1 cellular context compared by ENCODE assay signal in genomic region chr14:69808919-69809808, GRCh38.
A peak's percentile ranks its signal among the peaks of the same experiment; 100 is the strongest.
TF ChIP-seq lines count a peak whose summit lies in the region.

No MANE protein-coding gene starts in this region.

TF ChIP-seq in HepG2, 621 proteins besides CTCF, POLR2A, EP300 and RAD21 (continued from another document and continues in another):
- TF ChIP-seq PBX2 (CRISPR knock-in tag; IDR thresholded peaks at IDR 0.05) (no peak), CREB1 (IDR thresholded peaks at IDR 0.05) (no peak), CREB1 (CRISPR knock-in tag; IDR thresholded peaks at IDR 0.05) (peak; percentile 80; the same call in 1 of the 2 replicates), U2AF2 (IDR thresholded peaks at IDR 0.05; ENCODE audit: low read depth, low read length) (no peak), ZBTB8A (CRISPR knock-in tag; IDR thresholded peaks at IDR 0.05; ENCODE audit: borderline replicate concordance, low read depth) (no peak), ZSCAN29 (CRISPR knock-in tag; conservative IDR thresholded peaks at IDR 0.05) (no peak), BCLAF1 (IDR thresholded peaks at IDR 0.05) (no peak), RORA (CRISPR knock-in tag; IDR thresholded peaks at IDR 0.05) (0 out of 2 replicates have a peak, but pooled peaks have one; percentile 19), ATF1 (CRISPR knock-in tag; IDR thresholded peaks at IDR 0.05) (peak; percentile 59; the same call in 1 of the 2 replicates), CREB3 (CRISPR knock-in tag; IDR thresholded peaks at IDR 0.05) (no peak), ZNF570 (CRISPR knock-in tag; IDR thresholded peaks at IDR 0.05; ENCODE audit: borderline replicate concordance) (no peak), ZNF354B (CRISPR knock-in tag; IDR thresholded peaks at IDR 0.05) (no peak), TGIF2 (CRISPR knock-in tag; IDR thresholded peaks at IDR 0.05) (no peak), KAT2B (IDR thresholded peaks at IDR 0.05; ENCODE audit: borderline replicate concordance, low read depth, low read length) (peak; percentile 52; the same call in 1 of the 2 replicates), SRY (CRISPR knock-in tag; IDR thresholded peaks at IDR 0.05) (no peak), JUNB (CRISPR knock-in tag; IDR thresholded peaks at IDR 0.05; ENCODE audit: borderline replicate concordance) (no peak), ZFP91 (CRISPR knock-in tag; IDR thresholded peaks at IDR 0.05; ENCODE audit: borderline replicate concordance) (peak; percentile 42), YY1 (IDR thresholded peaks at IDR 0.05; ENCODE audit: insufficient read depth, insufficient replicate concordance, low read depth, low read length) (peak; percentile 74), ZNF546 (CRISPR knock-in tag; conservative IDR thresholded peaks at IDR 0.05) (no peak), ZNF781 (CRISPR knock-in tag; IDR thresholded peaks at IDR 0.05; ENCODE audit: borderline replicate concordance, not compliant biosample characterization) (no peak), TEAD2 (CRISPR knock-in tag; IDR thresholded peaks at IDR 0.05) (no peak), BCL6 (CRISPR knock-in tag; IDR thresholded peaks at IDR 0.05) (peak; percentile 81), ZNF501 (CRISPR knock-in tag; IDR thresholded peaks at IDR 0.05) (peak; percentile 40; the same call in 1 of the 2 replicates), DNMT1 (CRISPR knock-in tag; IDR thresholded peaks at IDR 0.05) (no peak), ZNF274 (CRISPR knock-in tag; IDR thresholded peaks at IDR 0.05) (no peak), MATR3 (CRISPR knock-in tag; IDR thresholded peaks at IDR 0.05) (no peak), ZNF530 (CRISPR knock-in tag; IDR thresholded peaks at IDR 0.05; ENCODE audit: low read depth) (no peak), ZNF235 (CRISPR knock-in tag; IDR thresholded peaks at IDR 0.05; ENCODE audit: borderline replicate concordance) (no peak), ZNF615 (CRISPR knock-in tag; IDR thresholded peaks at IDR 0.05; ENCODE audit: borderline replicate concordance) (no peak), ZNF543 (CRISPR knock-in tag; IDR thresholded peaks at IDR 0.05) (no peak), ZBTB38 (CRISPR knock-in tag; IDR thresholded peaks at IDR 0.05) (peak; percentile 93; the same call in 1 of the 2 replicates), ZNF317 (CRISPR knock-in tag; IDR thresholded peaks at IDR 0.05) (no peak), KDM1A (CRISPR knock-in tag; IDR thresholded peaks at IDR 0.05) (no peak; the same call in 1 of the 2 replicates), TP53 (CRISPR knock-in tag; conservative IDR thresholded peaks at IDR 0.05) (no peak), ZNF232 (CRISPR knock-in tag; IDR thresholded peaks at IDR 0.05; ENCODE audit: borderline replicate concordance) (no peak), KLF15 (CRISPR knock-in tag; IDR thresholded peaks at IDR 0.05; ENCODE audit: borderline replicate concordance) (no peak), AHDC1 (CRISPR knock-in tag; IDR thresholded peaks at IDR 0.05; ENCODE audit: borderline replicate concordance) (peak; percentile 91; the same call in 1 of the 2 replicates), EHMT2 (IDR thresholded peaks at IDR 0.05; ENCODE audit: borderline replicate concordance, low read depth, low read length) (peak; percentile 93; the same call in 1 of the 2 replicates), CCAR2 (optimal IDR thresholded peaks at IDR 0.05; ENCODE audit: low read depth, low read length) (no peak), ZHX2 (IDR thresholded peaks at IDR 0.05; ENCODE audit: low read depth) (peak; percentile 35; the same call in 1 of the 2 replicates), ZHX2 (CRISPR knock-in tag; IDR thresholded peaks at IDR 0.05; ENCODE audit: borderline replicate concordance) (peak; percentile 45; the same call in 1 of the 2 replicates), FUBP1 (CRISPR knock-in tag; IDR thresholded peaks at IDR 0.05; ENCODE audit: borderline replicate concordance) (0 out of 2 replicates have a peak, but pooled peaks have one; percentile 65)
